In the genomic region with DNA sequence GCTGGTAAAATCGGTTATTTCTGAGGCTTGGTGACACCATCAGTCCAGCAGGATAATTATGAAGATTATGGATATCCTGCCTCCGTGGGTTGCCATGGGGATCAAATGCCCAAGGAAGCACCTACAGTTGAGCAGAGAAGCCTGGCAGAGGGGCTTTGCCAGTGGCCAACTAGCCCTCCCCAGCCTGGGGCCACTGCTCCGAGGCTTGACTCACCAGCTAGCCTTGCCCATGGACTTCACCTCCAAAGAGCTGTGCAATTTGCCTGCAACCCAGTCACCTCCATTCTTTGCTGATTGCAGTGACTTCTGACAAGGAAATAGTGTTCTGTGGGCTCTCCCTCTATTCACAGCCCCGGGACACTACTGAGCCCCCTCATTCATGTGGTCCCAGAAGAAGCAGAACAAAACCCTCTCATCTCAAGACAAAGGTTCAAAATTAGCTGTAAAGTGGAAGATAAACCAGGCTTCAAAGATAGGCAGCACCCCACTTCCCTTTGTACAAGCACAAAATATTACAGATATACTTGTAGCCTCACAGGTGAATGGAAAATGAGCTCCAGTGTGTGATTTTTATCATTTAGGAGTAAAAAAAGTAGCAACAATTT, we compare ENCODE assay signal across 14 cellular contexts. TPM values are rescaled to one million over a fixed set of nuclear protein-coding genes. Genes with fewer than 3 reads are reported as not detected.
A peak's percentile ranks its signal among the peaks of the same experiment; 100 is the strongest.
DNase-seq lines count a peak whose midpoint lies in the region; ATAC-seq and TF ChIP-seq lines count a peak whose summit lies in the region.
"Had no signal": no experiment of that assay in that cellular context is flagged by ENCODE, and none has a peak within 500 bp of the region (broad histone marks: within the 10 kb centered on the region; RNA-seq: fewer than 3 reads in every experiment).

No MANE protein-coding gene starts in this region.

- H3K4me3 ChIP-seq in mononuclear cell (ENCODE audit: low read length), result peak overlapping the region; percentile 36
- peak overlapping the region; percentile 36 to 60 (median 42) for H3K4me3 ChIP-seq in upper lobe of left lung
- peak overlapping the region in 1 of 2 donors; percentile 3 for H3K4me3 ChIP-seq in prostate gland
- no peak overlapping the region for H3K4me3 ChIP-seq in neuronal stem cell (ENCODE audit: low read length in 2 of 2)
- H3K4me3 ChIP-seq: GM12878 had no signal

- no peak overlapping the region for H3K4me2 ChIP-seq in neuronal stem cell (ENCODE audit: insufficient read depth, low read length, poor library complexity, severe bottlenecking)

- H3K27me3 Mint-ChIP-seq in chondrocyte (ENCODE audit: low read depth), result no peaks in the 10 kb centered on the region
- H3K27me3 Mint-ChIP-seq: memory B cell had no signal

- H3K27ac Mint-ChIP-seq in chondrocyte (ENCODE audit: unreplicated experiment), result no peak overlapping the region
- H3K27ac Mint-ChIP-seq: memory B cell had no signal

- H4K8ac ChIP-seq in neuronal stem cell (ENCODE audit: low read depth, low read length), result no peak overlapping the region

- WGBS in upper lobe of left lung, 2 donors, result 63 to 66% methylated on average over 4 of the region's 4 CpGs
- 74% methylated on average over 4 of the region's 4 CpGs for WGBS in prostate gland
- WGBS in neuronal stem cell (ENCODE audit: extremely low coverage in 2 of 2, insufficient read length in 2 of 2, insufficient replicate concordance in 1 of 2), 2 donors, result no CpG with 5 or more reads among the region's 4 CpGs

- H3K27ac ChIP-seq in upper lobe of left lung, result peak overlapping the region; percentile 84 to 95 (median 94)
- peak overlapping the region in 1 of 2 donors; percentile 5 for H3K27ac ChIP-seq in prostate gland
- no peak overlapping the region for H3K27ac ChIP-seq in neuronal stem cell (replicated peaks; ENCODE audit: low read length)

- TF ChIP-seq EP300 in upper lobe of left lung (IDR thresholded peaks at IDR 0.05), result no peak

- H3K4me1 ChIP-seq in mononuclear cell (ENCODE audit: insufficient read depth, low read length) (peaks cover 98% of the 10 kb centered on the region), upper lobe of left lung (peaks cover 5 to 35% (median 27%) of the 10 kb centered on the region in 4 donors), prostate gland (replicated peaks) (no peaks in the 10 kb centered on the region), neuronal stem cell (ENCODE audit: control insufficient read depth in 2 of 2, insufficient read depth in 1 of 2, low read depth in 1 of 2, low read length in 2 of 2) (peaks cover 0 to 2% of the 10 kb centered on the region in 2 donors)

- H3K14ac ChIP-seq in neuronal stem cell (ENCODE audit: low read length), result no peak overlapping the region

- H3K36me3 ChIP-seq in upper lobe of left lung (peaks cover 0 to 25% (median 2%) of the 10 kb centered on the region in 4 donors), prostate gland (no peaks in the 10 kb centered on the region), neuronal stem cell (replicated peaks in 1 of 2; ENCODE audit: control insufficient read depth in 2 of 2, insufficient read depth in 2 of 2, low read length in 2 of 2) (no peaks in the 10 kb centered on the region)

- H3K9me3 ChIP-seq in mononuclear cell (ENCODE audit: low read depth, low read length) (no peaks in the 10 kb centered on the region), upper lobe of left lung (no peaks in the 10 kb centered on the region), prostate gland (no peaks in the 10 kb centered on the region), neuronal stem cell (replicated peaks in 1 of 2; ENCODE audit: control insufficient read depth in 2 of 2, insufficient read depth in 1 of 2, low read depth in 1 of 2, low read length in 2 of 2) (no peaks in the 10 kb centered on the region)

- H3K27me3 ChIP-seq in mononuclear cell (ENCODE audit: insufficient read depth, low read length) (no peaks in the 10 kb centered on the region), upper lobe of left lung (no peaks in the 10 kb centered on the region), prostate gland (replicated peaks; ENCODE audit: insufficient read depth) (no peaks in the 10 kb centered on the region), neuronal stem cell (ENCODE audit: control insufficient read depth in 3 of 3, insufficient read depth in 3 of 3, low read depth in 1 of 3, low read length in 3 of 3) (peaks cover 0 to 5% (median 0%) of the 10 kb centered on the region in 3 experiments)

- peaks cover 18% of the 10 kb centered on the region for H3K4me1 Mint-ChIP-seq in chondrocyte (ENCODE audit: low read depth)

- H3K23ac ChIP-seq in neuronal stem cell (ENCODE audit: low read depth, low read length, poor library complexity), result no peak overlapping the region

- no peak overlapping the region for H2BK5ac ChIP-seq in neuronal stem cell (ENCODE audit: low read length)

- no peak overlapping the region for H3K18ac ChIP-seq in neuronal stem cell (ENCODE audit: low read length)

- no peaks in the 10 kb centered on the region for H3K9me3 Mint-ChIP-seq in chondrocyte (ENCODE audit: low read depth)
- H3K9me3 Mint-ChIP-seq: memory B cell had no signal

- no peak overlapping the region for H3K4me3 Mint-ChIP-seq in chondrocyte (ENCODE audit: unreplicated experiment)
- H3K4me3 Mint-ChIP-seq: memory B cell had no signal

- H2AK5ac ChIP-seq in neuronal stem cell (ENCODE audit: low read depth, low read length), result no peak overlapping the region

- TF ChIP-seq POLR2A in upper lobe of left lung (IDR thresholded peaks at IDR 0.05), result no peak
- TF ChIP-seq POLR2A in prostate gland (IDR thresholded peaks at IDR 0.05), result no peak

- H4K91ac ChIP-seq in neuronal stem cell (ENCODE audit: low read depth, low read length, poor library complexity), result no peak overlapping the region

- no peak overlapping the region for H2BK15ac ChIP-seq in neuronal stem cell (ENCODE audit: low read length)

- H3K79me1 ChIP-seq in neuronal stem cell (ENCODE audit: low read depth, low read length), result no peaks in the 10 kb centered on the region

- DNase-seq in Right ventricle myocardium superior, result peak; percentile 30
- no peak for DNase-seq in left ventricle myocardium superior
- peak; percentile 51 for DNase-seq in chondrocyte (ENCODE audit: low spot score)
- DNase-seq in upper lobe of left lung, result no peak
- no peak for DNase-seq in A172 (ENCODE audit: low spot score)
- no peak for DNase-seq in prostate gland (ENCODE audit: low spot score)
- DNase-seq in neuronal stem cell (ENCODE audit: low spot score), result no peak
- DNase-seq: DMS79 treated with DMSO at 0.1 percent for 48 hours, NCI-H187 treated with DMSO at 0.1 percent for 48 hours had no signal

- H3K9ac ChIP-seq in neuronal stem cell (ENCODE audit: low read depth, low read length, poor library complexity), result no peak overlapping the region

- no peak overlapping the region for H2BK12ac ChIP-seq in neuronal stem cell (ENCODE audit: low read length)

- no peak overlapping the region for H2BK120ac ChIP-seq in neuronal stem cell (ENCODE audit: low read depth, low read length)

- H3K4ac ChIP-seq in neuronal stem cell (ENCODE audit: low read length), result no peak overlapping the region

- ATAC-seq in Right ventricle myocardium superior (ENCODE audit: poor library complexity) (no peak), left ventricle myocardium superior (no peak), upper lobe of left lung (ENCODE audit: low FRiP score in 2 of 2) (no peak)
- ATAC-seq: GM12878, HCT116, sciatic nerve had no signal

- TF ChIP-seq CTCF in chondrocyte (IDR thresholded peaks at IDR 0.05) (no peak), upper lobe of left lung (IDR thresholded peaks at IDR 0.05) (no peak), prostate gland (IDR thresholded peaks at IDR 0.05) (no peak)

- no peaks in the 10 kb centered on the region for H3K36me3 Mint-ChIP-seq in chondrocyte (ENCODE audit: low read depth)

- intact Hi-C loops in Right ventricle myocardium superior (cut with DNase I), result no loop called here
- intact Hi-C loops in left ventricle myocardium superior (cut with micrococcal nuclease), result no loop called here
- intact Hi-C loops in prostate gland (cut with DNase I), result no loop called here

- no peak overlapping the region for H2AFZ ChIP-seq in neuronal stem cell (ENCODE audit: low read length)

RNA-seq across cellular contexts. Expression of gene PECAM1, which starts 1.6 kb away (rescaled TPM):
- total RNA-seq in Right ventricle myocardium superior, result 89.9 TPM
- 112 TPM for total RNA-seq in left ventricle myocardium superior
- total RNA-seq in chondrocyte, result 0.15 to 0.34 TPM in 2 of 3 replicates, not detected in the other
- 82.2 TPM for total RNA-seq in mononuclear cell
- total RNA-seq in upper lobe of left lung, result 100 to 1,000 TPM; 142 to 635 (median 351) TPM
- total RNA-seq in A172 (2014; rRNA removed; shearing (Covaris generic)), result 0.05 TPM in 1 of 2 replicates, not detected in the other
- 10 to 100 TPM; 22.0 to 57.9 TPM for total RNA-seq in prostate gland
- 0.03 TPM for polyA plus RNA-seq in neuronal stem cell (2013, experiment 1 of 2)
- polyA plus RNA-seq in neuronal stem cell (2013, experiment 2 of 2), result 0.03 TPM

RNA-seq across cellular contexts. Expression of gene MILR1, which starts 59.9 kb away (rescaled TPM):
- total RNA-seq in Right ventricle myocardium superior (2.2 TPM), left ventricle myocardium superior (3.4 TPM), chondrocyte (not detected in 3 replicates), mononuclear cell (29.4 TPM), upper lobe of left lung (10 to 100 TPM in 3 of 6 donors, 1 to 10 TPM in 3; 6.3 to 22.9 (median 10.2) TPM), prostate gland (1 to 10 TPM in 1 of 2 donors, under 1 TPM in 1; 0.77 to 4.3 TPM)
- total RNA-seq in A172 (2014; rRNA removed; shearing (Covaris generic)), result 1.4 and 6.6 TPM in 2 replicates
- polyA plus RNA-seq in neuronal stem cell (2013, experiment 1 of 2), result not detected
- polyA plus RNA-seq in neuronal stem cell (2013, experiment 2 of 2), result not detected

Comparison
In these comparisons a context has a peak if more than half of its experiments do, and no peak if none do; other contexts are left out.
1. DNase-seq: peak in Right ventricle myocardium superior (single experiment) and chondrocyte (single experiment); none in left ventricle myocardium superior (single experiment), upper lobe of left lung (0 of 2), A172 (single experiment), prostate gland (single experiment) and neuronal stem cell (single experiment).
2. H3K4me3 ChIP-seq: peak in mononuclear cell (single experiment) and upper lobe of left lung (4 of 4); none in neuronal stem cell (0 of 2).
3. RNA of gene PECAM1, which starts 1.6 kb away (total RNA-seq): 142 to 635 TPM in upper lobe of left lung, 112 TPM in left ventricle myocardium superior (single experiment), 89.9 TPM in Right ventricle myocardium superior (single experiment), 82.2 TPM in mononuclear cell (single experiment) and 22.0 to 57.9 TPM in prostate gland; 0.15 to 0.34 TPM in chondrocyte and 0.05 TPM in A172; every median in the first group is over 10 times any median in the second.